8 cellular contexts compared by ENCODE assay signal in genomic region chr20:35883778-35884540, GRCh38.
A peak's percentile ranks its signal among the peaks of the same experiment; 100 is the strongest.
DNase-seq lines count a peak whose midpoint lies in the region; ATAC-seq and TF ChIP-seq lines count a peak whose summit lies in the region.

No MANE protein-coding gene starts in this region.

- ATAC-seq in naive thymus-derived CD8-positive, alpha-beta T cell: peak; percentile 97
- peak; percentile 93 for ATAC-seq in stimulated activated effector memory CD8-positive, alpha-beta T cell treated with anti-CD3 and anti-CD28 coated beads, Interleukin-12 subunit alpha, Interleukin-12 subunit beta, amount 100 ng/mL, for 72 hours
- ATAC-seq in HG03159 (IDR thresholded peaks at IDR 0.05; ENCODE audit: unreplicated experiment): no peak

- H3K4me3 ChIP-seq in esophagus muscularis mucosa: peak overlapping the region in 3 of 4 donors; percentile 29 to 42 (median 32)

- peak; percentile 88 for TF ChIP-seq CTCF in C4-2B (conservative IDR thresholded peaks at IDR 0.05)
- TF ChIP-seq CTCF in esophagus muscularis mucosa (IDR thresholded peaks at IDR 0.05): peak; percentile 76 to 82 (median 79)

- DNase-seq in HEK293T (ENCODE audit: extremely low spot score) (peak; percentile 76), OCI-M1 (lab: John Stamatoyannopoulos, UW) (peak; percentile 82), esophagus muscularis mucosa (ENCODE audit: extremely low spot score) (no peak)
- peak; percentile 66 for DNase-seq in activated T-cell treated with anti-CD3 and anti-CD28 coated beads, Interleukin-2, amount 50 U/mL, for 24 hours
- peak; percentile 23 to 79 (median 54) for DNase-seq in naive thymus-derived CD8-positive, alpha-beta T cell
- peak; percentile 21 to 64 for DNase-seq in stimulated activated effector memory CD8-positive, alpha-beta T cell treated with anti-CD3 and anti-CD28 coated beads, Interleukin-12 subunit alpha, Interleukin-12 subunit beta, amount 100 ng/mL, for 72 hours (ENCODE audit: low spot score in 2 of 2)

- no peaks in the 10 kb centered on the region for H3K27me3 Mint-ChIP-seq in activated T-cell treated with anti-CD3 and anti-CD28 coated beads, Interleukin-2, amount 50 U/mL, for 24 hours
- no peaks in the 10 kb centered on the region for H3K27me3 Mint-ChIP-seq in naive thymus-derived CD8-positive, alpha-beta T cell

- CTCF ChIA-PET in HEK293T (lab: Yijun Ruan, JAX): interaction anchor here (0.6 to 1.7 kb wide), 4 partner anchors 9 to 935 kb away, joined by 3 to 10 read pairs (median 6); no protein-coding TSS in a partner anchor

- H3K9me3 ChIP-seq in esophagus muscularis mucosa: no peaks in the 10 kb centered on the region

- H3K9me3 Mint-ChIP-seq in activated T-cell treated with anti-CD3 and anti-CD28 coated beads, Interleukin-2, amount 50 U/mL, for 24 hours: no peaks in the 10 kb centered on the region
- no peaks in the 10 kb centered on the region for H3K9me3 Mint-ChIP-seq in naive thymus-derived CD8-positive, alpha-beta T cell
- H3K9me3 Mint-ChIP-seq in stimulated activated effector memory CD8-positive, alpha-beta T cell treated with anti-CD3 and anti-CD28 coated beads, Interleukin-12 subunit alpha, Interleukin-12 subunit beta, amount 100 ng/mL, for 72 hours: no peaks in the 10 kb centered on the region

- H3K27ac ChIP-seq in C4-2B (no peak overlapping the region), esophagus muscularis mucosa (replicated peaks in 1 of 4) (peak overlapping the region; percentile 73 to 87 (median 78))

- no peak for TF ChIP-seq EP300 in esophagus muscularis mucosa (IDR thresholded peaks at IDR 0.05)

- peaks cover 5 to 27% (median 24%) of the 10 kb centered on the region in 4 donors for H3K4me1 ChIP-seq in esophagus muscularis mucosa

- intact Hi-C loops in esophagus muscularis mucosa (cut with DNase I): loop anchor here (5.0 to 10.0 kb wide), 2 partner anchors 142 to 179 kb away; partner anchors contain the start of gene RBM39

- TF ChIP-seq POLR2A in esophagus muscularis mucosa (IDR thresholded peaks at IDR 0.05; ENCODE audit: low read depth): no peak

- H3K36me3 ChIP-seq in esophagus muscularis mucosa: peaks cover 0 to 3% (median 0%) of the 10 kb centered on the region in 4 donors

- no peaks in the 10 kb centered on the region for H3K27me3 ChIP-seq in esophagus muscularis mucosa

- POLR2A ChIA-PET in HEK293T (lab: Yijun Ruan, JAX): interaction anchor here (0.6 to 2.7 kb wide), 4 partner anchors 70 to 143 kb away, joined by 3 to 30 read pairs (median 7); partner anchors contain the start of genes PHF20, RBM39 and SCAND1
- POLR2A ChIA-PET in naive thymus-derived CD8-positive, alpha-beta T cell (lab: Charles Lee): interaction anchor here (0.5 to 3.0 kb wide), 3 partner anchors 142 to 1142 kb away, joined by 3 to 9 read pairs (median 7); partner anchors contain the start of gene RBM39

- WGBS in esophagus muscularis mucosa: 41% methylated on average over 10 of the region's 10 CpGs

- peak overlapping the region; percentile 26 for H3K27ac Mint-ChIP-seq in activated T-cell treated with anti-CD3 and anti-CD28 coated beads, Interleukin-2, amount 50 U/mL, for 24 hours
- peak overlapping the region in 9 of 10 donors; percentile 12 to 83 (median 52) for H3K27ac Mint-ChIP-seq in naive thymus-derived CD8-positive, alpha-beta T cell
- H3K27ac Mint-ChIP-seq in stimulated activated effector memory CD8-positive, alpha-beta T cell treated with anti-CD3 and anti-CD28 coated beads, Interleukin-12 subunit alpha, Interleukin-12 subunit beta, amount 100 ng/mL, for 72 hours: peak overlapping the region; percentile 5

- peaks cover 34% of the 10 kb centered on the region for H3K36me3 Mint-ChIP-seq in activated T-cell treated with anti-CD3 and anti-CD28 coated beads, Interleukin-2, amount 50 U/mL, for 24 hours (ENCODE audit: low read depth)
- H3K36me3 Mint-ChIP-seq in naive thymus-derived CD8-positive, alpha-beta T cell: peaks cover 0 to 38% (median 0%) of the 10 kb centered on the region in 3 donors
- peaks cover 61% of the 10 kb centered on the region for H3K36me3 Mint-ChIP-seq in stimulated activated effector memory CD8-positive, alpha-beta T cell treated with anti-CD3 and anti-CD28 coated beads, Interleukin-12 subunit alpha, Interleukin-12 subunit beta, amount 100 ng/mL, for 72 hours

- H3K4me1 Mint-ChIP-seq in activated T-cell treated with anti-CD3 and anti-CD28 coated beads, Interleukin-2, amount 50 U/mL, for 24 hours (ENCODE audit: low read depth): peaks cover 19% of the 10 kb centered on the region
- H3K4me1 Mint-ChIP-seq in naive thymus-derived CD8-positive, alpha-beta T cell: peaks cover 15 to 17% (median 16%) of the 10 kb centered on the region in 4 donors
- peaks cover 21% of the 10 kb centered on the region for H3K4me1 Mint-ChIP-seq in stimulated activated effector memory CD8-positive, alpha-beta T cell treated with anti-CD3 and anti-CD28 coated beads, Interleukin-12 subunit alpha, Interleukin-12 subunit beta, amount 100 ng/mL, for 72 hours

- no peak overlapping the region for H3K4me3 Mint-ChIP-seq in activated T-cell treated with anti-CD3 and anti-CD28 coated beads, Interleukin-2, amount 50 U/mL, for 24 hours
- no peak overlapping the region for H3K4me3 Mint-ChIP-seq in naive thymus-derived CD8-positive, alpha-beta T cell
- no peak overlapping the region for H3K4me3 Mint-ChIP-seq in stimulated activated effector memory CD8-positive, alpha-beta T cell treated with anti-CD3 and anti-CD28 coated beads, Interleukin-12 subunit alpha, Interleukin-12 subunit beta, amount 100 ng/mL, for 72 hours

TF ChIP-seq in HEK293T, 16 proteins besides CTCF, POLR2A, EP300 and RAD21:
- TF ChIP-seq FOXA1 (IDR thresholded peaks at IDR 0.05): no peak
- TF ChIP-seq, protein P1, sequence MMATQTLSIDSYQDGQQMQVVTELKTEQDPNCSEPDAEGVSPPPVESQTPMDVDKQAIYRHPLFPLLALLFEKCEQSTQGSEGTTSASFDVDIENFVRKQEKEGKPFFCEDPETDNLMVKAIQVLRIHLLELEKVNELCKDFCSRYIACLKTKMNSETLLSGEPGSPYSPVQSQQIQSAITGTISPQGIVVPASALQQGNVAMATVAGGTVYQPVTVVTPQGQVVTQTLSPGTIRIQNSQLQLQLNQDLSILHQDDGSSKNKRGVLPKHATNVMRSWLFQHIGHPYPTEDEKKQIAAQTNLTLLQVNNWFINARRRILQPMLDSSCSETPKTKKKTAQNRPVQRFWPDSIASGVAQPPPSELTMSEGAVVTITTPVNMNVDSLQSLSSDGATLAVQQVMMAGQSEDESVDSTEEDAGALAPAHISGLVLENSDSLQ (IDR thresholded peaks at IDR 0.05): peak; percentile 63
